ENCODE assay signal across 17 cellular contexts in genomic region chr9:35952526-35953191, GRCh38. TPM values are rescaled to one million over a fixed set of nuclear protein-coding genes. Genes with fewer than 3 reads are reported as not detected.
"Had no signal": no experiment of that assay in that cellular context is flagged by ENCODE, and none has a peak within 500 bp of the region (broad histone marks: within the 10 kb centered on the region; RNA-seq: fewer than 3 reads in every experiment).

No MANE protein-coding gene starts in this region.

- H3K27me3 ChIP-seq: left lung had no signal

- H3K9me3 ChIP-seq: left lung had no signal

- DNase-seq: activated CD4-positive, alpha-beta memory T cell treated with anti-CD3 and anti-CD28 coated beads, Interleukin-2, amount 10 ng/mL, durations not matched to agents 7 days and 5 days; activated CD4-positive, alpha-beta T cell treated with anti-CD3 and anti-CD28 coated beads for 1 hour; activated naive CD4-positive, alpha-beta T cell treated with Interleukin-2 at 50 U/mL for 16 hours; activated naive CD8-positive, alpha-beta T cell treated with anti-CD3 and anti-CD28 coated beads, Interleukin-2, amount 50 U/mL, for 24 hours; cortex of kidney; foreskin fibroblast; left lung; stimulated activated CD4-positive, alpha-beta T cell treated with anti-CD3 and anti-CD28 coated beads, Interleukin-4, amount 100 ng/mL, for 1 hour; stimulated activated CD8-positive, alpha-beta memory T cell treated with anti-CD3 and anti-CD28 coated beads, Interleukin-4, amount 100 ng/mL, for 48 hours; stimulated activated naive CD8-positive, alpha-beta T cell treated with anti-CD3 and anti-CD28 coated beads, Interleukin-15, Interleukin-2, amounts not matched to agents 100 U/mL and 50 U/mL, for 24 hours had no signal

- H3K36me3 ChIP-seq: left lung had no signal

- H3K4me3 ChIP-seq: left lung had no signal

- ATAC-seq: activated naive CD8-positive, alpha-beta T cell treated with anti-CD3 and anti-CD28 coated beads, Interleukin-2, amount 50 U/mL, for 24 hours; esophagus mucosa; left lung; stimulated activated naive CD8-positive, alpha-beta T cell treated with anti-CD3 and anti-CD28 coated beads, Interleukin-15, Interleukin-2, amounts not matched to agents 100 U/mL and 50 U/mL, for 24 hours had no signal

RNA-seq across cellular contexts. Expression of gene OR2S2, which starts 5.3 kb away (rescaled TPM):
- total RNA-seq: activated CD4-positive, alpha-beta memory T cell treated with anti-CD3 and anti-CD28 coated beads, Interleukin-2, amount 10 ng/mL, durations not matched to agents 7 days and 5 days; cardiac septum; esophagus mucosa; mesenteric fat pad; osteocyte; temporal lobe; urinary bladder had no signal
- polyA plus RNA-seq: neural cell, urinary bladder had no signal

RNA-seq across cellular contexts. Expression of gene SPAAR, which starts 43.4 kb away (rescaled TPM):
- total RNA-seq: activated CD4-positive, alpha-beta memory T cell treated with anti-CD3 and anti-CD28 coated beads, Interleukin-2, amount 10 ng/mL, durations not matched to agents 7 days and 5 days; urinary bladder had no signal

RNA-seq across cellular contexts. Expression of gene HRCT1, which starts 46.7 kb away (rescaled TPM):
- total RNA-seq: activated CD4-positive, alpha-beta memory T cell treated with anti-CD3 and anti-CD28 coated beads, Interleukin-2, amount 10 ng/mL, durations not matched to agents 7 days and 5 days; temporal lobe had no signal
- polyA plus RNA-seq: neural cell had no signal
